15 cellular contexts compared by ENCODE assay signal in the genomic region with DNA sequence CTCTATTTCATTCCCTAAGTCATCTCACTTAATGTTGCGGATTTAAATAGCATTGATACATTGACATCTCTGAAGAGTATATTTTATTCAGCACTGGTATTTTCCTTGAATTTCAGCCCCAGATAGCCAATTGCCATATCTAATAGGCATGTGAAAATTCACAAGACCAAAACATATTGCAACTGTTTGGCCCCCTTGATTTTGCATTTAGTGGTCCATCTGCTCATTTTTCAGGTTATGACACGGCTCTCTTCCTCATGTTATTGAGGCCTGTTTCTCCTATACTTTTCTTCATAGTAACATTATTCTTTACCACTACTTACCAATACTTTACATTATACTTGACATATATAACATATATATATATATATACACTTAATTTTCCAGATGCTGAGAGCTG.
"Had no signal": no experiment of that assay in that cellular context is flagged by ENCODE, and none has a peak within 500 bp of the region (broad histone marks: within the 10 kb centered on the region; RNA-seq: fewer than 3 reads in every experiment).

No MANE protein-coding gene starts in this region.

- H3K27me3 ChIP-seq: body of pancreas, colonic mucosa, upper lobe of left lung had no signal

- H3K4me1 ChIP-seq: colonic mucosa had no signal

- H3K4me3 ChIP-seq: body of pancreas, colonic mucosa, lung, thoracic aorta, upper lobe of left lung had no signal

- DNase-seq: activated naive CD8-positive, alpha-beta T cell treated with anti-CD3 and anti-CD28 coated beads, Interleukin-2, amount 10 ng/mL, durations not matched to agents 7 days and 5 days; activated T-cell treated with anti-CD3 and anti-CD28 coated beads for 4 hours; body of pancreas; colonic mucosa; foreskin melanocyte; hypothalamus; nephron progenitor cell; nucleus accumbens; stimulated activated naive B cell treated with anti-CD40 and anti-IgM and Interleukin-4, amounts not matched to agents 10 μg/mL and 1 μg/mL and 100 μg/mL, for 72 hours; T1000; upper lobe of left lung had no signal

- H3K4me3 Mint-ChIP-seq: activated naive CD8-positive, alpha-beta T cell treated with anti-CD3 and anti-CD28 coated beads, Interleukin-2, amount 10 ng/mL, durations not matched to agents 7 days and 5 days; activated T-helper 1 cell treated with anti-CD3 and anti-CD28 coated beads, Interleukin-12 subunit alpha, Interleukin-12 subunit beta, Interleukin-2, Interleukin-4 antibody, amounts not matched to agents 30 ng/mL and 10 ng/mL and 1 ng/mL, durations not matched to agents 14 hours and 24 hours and 36 hours; nephron progenitor cell; stimulated activated naive B cell treated with anti-CD40 and anti-IgM and Interleukin-4, amounts not matched to agents 10 μg/mL and 1 μg/mL and 100 μg/mL, for 72 hours had no signal

- H3K36me3 ChIP-seq: colonic mucosa, thoracic aorta, upper lobe of left lung had no signal

- H3K9me3 ChIP-seq: body of pancreas, colonic mucosa, thoracic aorta, upper lobe of left lung had no signal

- ATAC-seq: body of pancreas, left lobe of liver had no signal

- H3K27ac ChIP-seq: body of pancreas, colonic mucosa, thoracic aorta, upper lobe of left lung had no signal

- H3K27me3 Mint-ChIP-seq: activated naive CD8-positive, alpha-beta T cell treated with anti-CD3 and anti-CD28 coated beads, Interleukin-2, amount 10 ng/mL, durations not matched to agents 7 days and 5 days; stimulated activated naive B cell treated with anti-CD40 and anti-IgM and Interleukin-4, amounts not matched to agents 10 μg/mL and 1 μg/mL and 100 μg/mL, for 72 hours had no signal

- H3K27ac Mint-ChIP-seq: activated naive CD8-positive, alpha-beta T cell treated with anti-CD3 and anti-CD28 coated beads, Interleukin-2, amount 10 ng/mL, durations not matched to agents 7 days and 5 days; activated T-helper 1 cell treated with anti-CD3 and anti-CD28 coated beads, Interleukin-12 subunit alpha, Interleukin-12 subunit beta, Interleukin-2, Interleukin-4 antibody, amounts not matched to agents 30 ng/mL and 10 ng/mL and 1 ng/mL, durations not matched to agents 14 hours and 24 hours and 36 hours; stimulated activated naive B cell treated with anti-CD40 and anti-IgM and Interleukin-4, amounts not matched to agents 10 μg/mL and 1 μg/mL and 100 μg/mL, for 72 hours had no signal

- H3K9me3 Mint-ChIP-seq: nephron progenitor cell had no signal
